In the genomic region with DNA sequence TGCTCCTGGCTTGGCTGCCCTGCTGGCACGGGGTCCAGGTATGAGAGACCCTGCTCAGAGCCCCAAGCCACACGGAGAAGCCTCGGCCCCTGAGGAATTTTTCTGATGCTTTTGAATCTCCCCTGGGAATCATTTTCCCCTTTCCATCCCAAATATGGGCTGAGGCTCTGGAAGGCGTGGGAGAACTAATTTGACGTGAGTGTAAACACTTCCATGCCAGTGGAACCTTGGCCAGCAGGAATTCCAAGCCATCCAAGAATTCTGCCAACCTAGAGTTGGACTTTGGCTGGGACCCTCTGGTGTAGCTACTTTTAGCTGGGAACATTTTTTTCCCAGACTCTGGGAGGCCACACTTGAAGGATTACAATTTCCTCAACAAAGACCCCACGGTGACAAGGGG, we compare ENCODE assay signal across 1 cellular context.
TF ChIP-seq lines count a peak whose summit lies in the region.

No MANE protein-coding gene starts in this region.

TF ChIP-seq in H1, 55 proteins besides CTCF, POLR2A, EP300 and RAD21:
- no peak for TF ChIP-seq CHD2 (IDR thresholded peaks at IDR 0.05; ENCODE audit: low read length)
- no peak for TF ChIP-seq CBX8 (IDR thresholded peaks at IDR 0.05; ENCODE audit: borderline replicate concordance, low read depth, low read length)
- TF ChIP-seq SAP30 (IDR thresholded peaks at IDR 0.05; ENCODE audit: insufficient read depth, insufficient replicate concordance, low read length): no peak
- no peak for TF ChIP-seq BRCA1 (IDR thresholded peaks at IDR 0.05; ENCODE audit: low read depth, low read length)
